Comparison of ENCODE assay signal across 1 cellular context in the genomic region with DNA sequence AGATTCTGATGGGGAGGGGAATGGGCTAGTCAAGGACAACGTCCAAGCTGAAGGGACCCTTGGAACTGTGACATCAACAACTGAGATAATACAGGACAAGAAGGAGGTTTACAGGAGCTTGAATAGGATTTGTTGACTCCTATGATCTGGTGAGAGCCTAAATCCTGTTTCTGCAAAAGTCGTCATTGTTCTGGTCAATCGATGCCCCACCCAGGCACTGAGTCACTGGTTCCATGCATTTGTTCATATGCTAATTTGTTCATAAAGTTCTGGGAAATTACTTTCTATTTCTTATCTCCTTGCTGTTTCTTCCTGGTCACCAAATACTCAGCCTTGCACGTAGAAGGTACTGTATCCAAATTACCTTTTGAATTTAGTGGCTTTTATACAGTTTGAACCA.
TF ChIP-seq lines count a peak whose summit lies in the region.

No MANE protein-coding gene starts in this region.

TF ChIP-seq in GM23338, 12 proteins besides CTCF, POLR2A, EP300 and RAD21 (continued from another document):
- TF ChIP-seq, protein P1, sequence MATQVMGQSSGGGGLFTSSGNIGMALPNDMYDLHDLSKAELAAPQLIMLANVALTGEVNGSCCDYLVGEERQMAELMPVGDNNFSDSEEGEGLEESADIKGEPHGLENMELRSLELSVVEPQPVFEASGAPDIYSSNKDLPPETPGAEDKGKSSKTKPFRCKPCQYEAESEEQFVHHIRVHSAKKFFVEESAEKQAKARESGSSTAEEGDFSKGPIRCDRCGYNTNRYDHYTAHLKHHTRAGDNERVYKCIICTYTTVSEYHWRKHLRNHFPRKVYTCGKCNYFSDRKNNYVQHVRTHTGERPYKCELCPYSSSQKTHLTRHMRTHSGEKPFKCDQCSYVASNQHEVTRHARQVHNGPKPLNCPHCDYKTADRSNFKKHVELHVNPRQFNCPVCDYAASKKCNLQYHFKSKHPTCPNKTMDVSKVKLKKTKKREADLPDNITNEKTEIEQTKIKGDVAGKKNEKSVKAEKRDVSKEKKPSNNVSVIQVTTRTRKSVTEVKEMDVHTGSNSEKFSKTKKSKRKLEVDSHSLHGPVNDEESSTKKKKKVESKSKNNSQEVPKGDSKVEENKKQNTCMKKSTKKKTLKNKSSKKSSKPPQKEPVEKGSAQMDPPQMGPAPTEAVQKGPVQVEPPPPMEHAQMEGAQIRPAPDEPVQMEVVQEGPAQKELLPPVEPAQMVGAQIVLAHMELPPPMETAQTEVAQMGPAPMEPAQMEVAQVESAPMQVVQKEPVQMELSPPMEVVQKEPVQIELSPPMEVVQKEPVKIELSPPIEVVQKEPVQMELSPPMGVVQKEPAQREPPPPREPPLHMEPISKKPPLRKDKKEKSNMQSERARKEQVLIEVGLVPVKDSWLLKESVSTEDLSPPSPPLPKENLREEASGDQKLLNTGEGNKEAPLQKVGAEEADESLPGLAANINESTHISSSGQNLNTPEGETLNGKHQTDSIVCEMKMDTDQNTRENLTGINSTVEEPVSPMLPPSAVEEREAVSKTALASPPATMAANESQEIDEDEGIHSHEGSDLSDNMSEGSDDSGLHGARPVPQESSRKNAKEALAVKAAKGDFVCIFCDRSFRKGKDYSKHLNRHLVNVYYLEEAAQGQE (IDR thresholded peaks at IDR 0.05; ENCODE audit: unreplicated experiment) = no peak
- TF ChIP-seq JUNB (IDR thresholded peaks at IDR 0.05; ENCODE audit: unreplicated experiment) (no peak), NANOG (IDR thresholded peaks at IDR 0.05; ENCODE audit: borderline replicate concordance) (no peak), STAT1 (IDR thresholded peaks at IDR 0.05; ENCODE audit: unreplicated experiment) (no peak), CREB1 (CRISPR knock-in tag; IDR thresholded peaks at IDR 0.05; ENCODE audit: low read depth) (no peak), POLR2AphosphoS5 (IDR thresholded peaks at IDR 0.05; ENCODE audit: low read depth) (no peak), ZNF114 (CRISPR knock-in tag; IDR thresholded peaks at IDR 0.05) (no peak)
- TF ChIP-seq, protein P2, sequence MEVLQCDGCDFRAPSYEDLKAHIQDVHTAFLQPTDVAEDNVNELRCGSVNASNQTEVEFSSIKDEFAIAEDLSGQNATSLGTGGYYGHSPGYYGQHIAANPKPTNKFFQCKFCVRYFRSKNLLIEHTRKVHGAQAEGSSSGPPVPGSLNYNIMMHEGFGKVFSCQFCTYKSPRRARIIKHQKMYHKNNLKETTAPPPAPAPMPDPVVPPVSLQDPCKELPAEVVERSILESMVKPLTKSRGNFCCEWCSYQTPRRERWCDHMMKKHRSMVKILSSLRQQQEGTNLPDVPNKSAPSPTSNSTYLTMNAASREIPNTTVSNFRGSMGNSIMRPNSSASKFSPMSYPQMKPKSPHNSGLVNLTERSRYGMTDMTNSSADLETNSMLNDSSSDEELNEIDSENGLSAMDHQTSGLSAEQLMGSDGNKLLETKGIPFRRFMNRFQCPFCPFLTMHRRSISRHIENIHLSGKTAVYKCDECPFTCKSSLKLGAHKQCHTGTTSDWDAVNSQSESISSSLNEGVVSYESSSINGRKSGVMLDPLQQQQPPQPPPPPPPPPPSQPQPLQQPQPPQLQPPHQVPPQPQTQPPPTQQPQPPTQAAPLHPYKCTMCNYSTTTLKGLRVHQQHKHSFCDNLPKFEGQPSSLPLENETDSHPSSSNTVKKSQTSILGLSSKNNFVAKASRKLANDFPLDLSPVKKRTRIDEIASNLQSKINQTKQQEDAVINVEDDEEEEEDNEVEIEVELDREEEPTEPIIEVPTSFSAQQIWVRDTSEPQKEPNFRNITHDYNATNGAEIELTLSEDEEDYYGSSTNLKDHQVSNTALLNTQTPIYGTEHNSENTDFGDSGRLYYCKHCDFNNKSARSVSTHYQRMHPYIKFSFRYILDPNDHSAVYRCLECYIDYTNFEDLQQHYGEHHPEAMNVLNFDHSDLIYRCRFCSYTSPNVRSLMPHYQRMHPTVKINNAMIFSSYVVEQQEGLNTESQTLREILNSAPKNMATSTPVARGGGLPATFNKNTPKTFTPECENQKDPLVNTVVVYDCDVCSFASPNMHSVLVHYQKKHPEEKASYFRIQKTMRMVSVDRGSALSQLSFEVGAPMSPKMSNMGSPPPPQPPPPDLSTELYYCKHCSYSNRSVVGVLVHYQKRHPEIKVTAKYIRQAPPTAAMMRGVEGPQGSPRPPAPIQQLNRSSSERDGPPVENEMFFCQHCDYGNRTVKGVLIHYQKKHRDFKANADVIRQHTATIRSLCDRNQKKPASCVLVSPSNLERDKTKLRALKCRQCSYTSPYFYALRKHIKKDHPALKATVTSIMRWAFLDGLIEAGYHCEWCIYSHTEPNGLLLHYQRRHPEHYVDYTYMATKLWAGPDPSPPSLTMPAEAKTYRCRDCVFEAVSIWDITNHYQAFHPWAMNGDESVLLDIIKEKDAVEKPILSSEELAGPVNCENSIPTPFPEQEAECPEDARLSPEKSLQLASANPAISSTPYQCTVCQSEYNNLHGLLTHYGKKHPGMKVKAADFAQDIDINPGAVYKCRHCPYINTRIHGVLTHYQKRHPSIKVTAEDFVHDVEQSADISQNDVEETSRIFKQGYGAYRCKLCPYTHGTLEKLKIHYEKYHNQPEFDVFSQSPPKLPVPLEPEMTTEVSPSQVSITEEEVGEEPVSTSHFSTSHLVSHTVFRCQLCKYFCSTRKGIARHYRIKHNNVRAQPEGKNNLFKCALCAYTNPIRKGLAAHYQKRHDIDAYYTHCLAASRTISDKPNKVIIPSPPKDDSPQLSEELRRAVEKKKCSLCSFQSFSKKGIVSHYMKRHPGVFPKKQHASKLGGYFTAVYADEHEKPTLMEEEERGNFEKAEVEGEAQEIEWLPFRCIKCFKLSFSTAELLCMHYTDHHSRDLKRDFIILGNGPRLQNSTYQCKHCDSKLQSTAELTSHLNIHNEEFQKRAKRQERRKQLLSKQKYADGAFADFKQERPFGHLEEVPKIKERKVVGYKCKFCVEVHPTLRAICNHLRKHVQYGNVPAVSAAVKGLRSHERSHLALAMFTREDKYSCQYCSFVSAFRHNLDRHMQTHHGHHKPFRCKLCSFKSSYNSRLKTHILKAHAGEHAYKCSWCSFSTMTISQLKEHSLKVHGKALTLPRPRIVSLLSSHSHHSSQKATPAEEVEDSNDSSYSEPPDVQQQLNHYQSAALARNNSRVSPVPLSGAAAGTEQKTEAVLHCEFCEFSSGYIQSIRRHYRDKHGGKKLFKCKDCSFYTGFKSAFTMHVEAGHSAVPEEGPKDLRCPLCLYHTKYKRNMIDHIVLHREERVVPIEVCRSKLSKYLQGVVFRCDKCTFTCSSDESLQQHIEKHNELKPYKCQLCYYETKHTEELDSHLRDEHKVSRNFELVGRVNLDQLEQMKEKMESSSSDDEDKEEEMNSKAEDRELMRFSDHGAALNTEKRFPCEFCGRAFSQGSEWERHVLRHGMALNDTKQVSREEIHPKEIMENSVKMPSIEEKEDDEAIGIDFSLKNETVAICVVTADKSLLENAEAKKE (CRISPR knock-in tag; IDR thresholded peaks at IDR 0.05) = no peak
